ENCODE assay signal across 8 cellular contexts in genomic region chr1:1307261-1307907, GRCh38. TPM values are rescaled to one million over a fixed set of nuclear protein-coding genes. Genes with fewer than 3 reads are reported as not detected.
DNase-seq lines count a peak whose midpoint lies in the region; ATAC-seq and TF ChIP-seq lines count a peak whose summit lies in the region.

No MANE protein-coding gene starts in this region.

- under 1% methylated on average over 79 of the region's 79 CpGs for WGBS in liver
- WGBS in transverse colon (ENCODE audit: low coverage in 1 of 2), 2 donors = 4% methylated on average over 9 of the region's 79 CpGs; no CpG with 5 or more reads in 1 of the 2 donors

- peak; percentile 16 for ATAC-seq in GM19324 (IDR thresholded peaks at IDR 0.05; ENCODE audit: low FRiP score, unreplicated experiment)

- peak overlapping the region; percentile 72 for H3K4me3 ChIP-seq in AG04450 (ENCODE audit: low read depth, low read length)
- peak overlapping the region; percentile 89 for H3K4me3 ChIP-seq in HUES6 (ENCODE audit: low read depth, low read length)
- peak overlapping the region; percentile 78 to 86 (median 80) for H3K4me3 ChIP-seq in breast epithelium
- H3K4me3 ChIP-seq in liver (ENCODE audit: low read depth in 1 of 3, low read length in 3 of 3) = peak overlapping the region; percentile 76 to 86 (median 77)
- H3K4me3 ChIP-seq in transverse colon = peak overlapping the region; percentile 67 to 95 (median 78)

- peak overlapping the region; percentile 21 for H3K27ac ChIP-seq in AG04450 (ENCODE audit: low read depth, low read length)
- no peak overlapping the region; the same call in 1 of the 2 replicates for H3K27ac ChIP-seq in HUES6 (ENCODE audit: low read depth, low read length)
- H3K27ac ChIP-seq in breast epithelium = peak overlapping the region; percentile 90 to 93
- peak overlapping the region; percentile 57 to 95 for H3K27ac ChIP-seq in liver (ENCODE audit: low read depth in 1 of 2, low read length in 2 of 2)
- peak overlapping the region; percentile 92 to 97 (median 96) for H3K27ac ChIP-seq in transverse colon

- H3K27me3 ChIP-seq in AG04450 (ENCODE audit: control insufficient read depth, insufficient read depth, low read length) (no peaks in the 10 kb centered on the region), HUES6 (ENCODE audit: control insufficient read depth, insufficient read depth, low read length) (no peaks in the 10 kb centered on the region; the same call in 1 of the 2 replicates), breast epithelium (no peaks in the 10 kb centered on the region), liver (ENCODE audit: control insufficient read depth in 4 of 4, insufficient read depth in 4 of 4, low read length in 3 of 4) (no peaks in the 10 kb centered on the region), transverse colon (no peaks in the 10 kb centered on the region)

- TF ChIP-seq CTCF in AG04450 (IDR thresholded peaks at IDR 0.05; ENCODE audit: low read depth, low read length) (no peak), breast epithelium (IDR thresholded peaks at IDR 0.05) (no peak), liver (IDR thresholded peaks at IDR 0.05; ENCODE audit: low read depth, low read length, missing input control) (no peak), transverse colon (IDR thresholded peaks at IDR 0.05) (no peak)

- TF ChIP-seq EP300 in transverse colon (IDR thresholded peaks at IDR 0.05; ENCODE audit: low read depth) = no peak

- H3K4me1 ChIP-seq in HUES6 (ENCODE audit: control insufficient read depth, insufficient read depth, low read length) (peaks cover 49% of the 10 kb centered on the region), breast epithelium (peaks cover 25 to 34% of the 10 kb centered on the region in 2 donors), liver (ENCODE audit: control insufficient read depth in 4 of 4, insufficient read depth in 4 of 4, low read length in 3 of 4) (peaks cover 18 to 44% (median 34%) of the 10 kb centered on the region in 4 donors), transverse colon (peaks cover 32 to 57% (median 50%) of the 10 kb centered on the region in 4 donors)

- CTCF ChIA-PET in AG04450 (lab: Charles Lee) = no interaction called here

- TF ChIP-seq RAD21 in liver (IDR thresholded peaks at IDR 0.05) = no peak

- in situ Hi-C loops in transverse colon (cut with MboI; ENCODE audit: low pct_ligation_motif_present in 1 of 4, low pct_unique_long_range_greater_than_20kb in 1 of 4, low sequenced_read_pairs in 3 of 4) = no loop called here

- no peak for TF ChIP-seq POLR2A in breast epithelium (IDR thresholded peaks at IDR 0.05)
- TF ChIP-seq POLR2A in transverse colon (IDR thresholded peaks at IDR 0.05) = no peak

- H3K9me3 ChIP-seq in AG04450 (ENCODE audit: control insufficient read depth, insufficient read depth, low read length) = no peaks in the 10 kb centered on the region; the same call in 1 of the 2 replicates
- no peaks in the 10 kb centered on the region for H3K9me3 ChIP-seq in HUES6 (ENCODE audit: control insufficient read depth, insufficient read depth, low read depth, low read length)
- no peaks in the 10 kb centered on the region for H3K9me3 ChIP-seq in breast epithelium
- H3K9me3 ChIP-seq in liver (ENCODE audit: control insufficient read depth in 4 of 4, low read length in 3 of 4) = no peaks in the 10 kb centered on the region
- H3K9me3 ChIP-seq in transverse colon = no peaks in the 10 kb centered on the region

- H3K9ac ChIP-seq in HUES6 (ENCODE audit: low read length) (peak overlapping the region; percentile 85), liver (ENCODE audit: low read depth in 1 of 2, low read length in 2 of 2) (no peak overlapping the region)

- intact Hi-C loops in breast epithelium (cut with DNase I; ENCODE audit: low total_unique reads) = no loop called here
- intact Hi-C loops in transverse colon (cut with DNase I; ENCODE audit: low total_unique reads) = no loop called here

- POLR2A ChIA-PET in AG04450 (lab: Yijun Ruan, JAX) = no interaction called here

- DNase-seq in AG04450 (ENCODE audit: low read depth, low spot score) = no peak
- DNase-seq in breast epithelium (ENCODE audit: low spot score in 2 of 2) = no peak
- DNase-seq in transverse colon = peak; percentile 54
- DNase-seq in GM19240 (ENCODE audit: insufficient read length, low spot score) = no peak
- no peak for DNase-seq in DMS153 (lab: John Stamatoyannopoulos, UW)

- H3K36me3 ChIP-seq in HUES6 (ENCODE audit: control insufficient read depth, insufficient read depth, low read length) = peaks cover 26% of the 10 kb centered on the region
- no peaks in the 10 kb centered on the region for H3K36me3 ChIP-seq in breast epithelium
- peaks cover 0 to 12% (median 3%) of the 10 kb centered on the region in 4 donors for H3K36me3 ChIP-seq in liver (ENCODE audit: control insufficient read depth in 4 of 4, insufficient read depth in 3 of 4, low read depth in 1 of 4, low read length in 3 of 4)
- peaks cover 0 to 3% (median under 1%) of the 10 kb centered on the region in 4 donors for H3K36me3 ChIP-seq in transverse colon

TF ChIP-seq in liver, 16 proteins besides CTCF, POLR2A, EP300 and RAD21:
- no peak for TF ChIP-seq SP1 (IDR thresholded peaks at IDR 0.05)
- no peak for TF ChIP-seq TAF1 (conservative IDR thresholded peaks at IDR 0.05)
- TF ChIP-seq JUND (IDR thresholded peaks at IDR 0.05) = no peak
- TF ChIP-seq NR2F2 (IDR thresholded peaks at IDR 0.05) = no peak
- no peak for TF ChIP-seq FOXA2 (IDR thresholded peaks at IDR 0.05)
- TF ChIP-seq ATF3 (IDR thresholded peaks at IDR 0.05) = no peak
- TF ChIP-seq HNF4G (IDR thresholded peaks at IDR 0.05) = no peak
- TF ChIP-seq REST (IDR thresholded peaks at IDR 0.05) = no peak
- TF ChIP-seq HNF4A (conservative IDR thresholded peaks at IDR 0.05) = no peak
- TF ChIP-seq EGR1 (IDR thresholded peaks at IDR 0.05; ENCODE audit: low read depth in 2 of 2) = no peak

RNA-seq across cellular contexts. Expression of gene ACAP3, which starts 0.3 kb away (rescaled TPM):
- 17.5 and 24.8 TPM in 2 replicates for polyA plus RNA-seq in AG04450 (2011; rRNA removed)
- polyA minus RNA-seq in AG04450 (2011; rRNA and poly(A)+ RNA removed) = 16.3 and 24.9 TPM in 2 replicates
- total RNA-seq in breast epithelium = 10 to 100 TPM; 19.7 to 33.4 (median 26.9) TPM
- total RNA-seq in liver = 10 to 100 TPM; 17.9 to 24.8 TPM
- polyA plus RNA-seq in liver = 10 to 100 TPM in 1 of 2 donors, 1 to 10 TPM in 1; 2.7 to 12.0 TPM
- 100 to 1,000 TPM in 2 of 4 donors, 10 to 100 TPM in 2; 52.4 to 190 (median 99.5) TPM for total RNA-seq in transverse colon

RNA-seq across cellular contexts. Expression of gene PUSL1, which starts 1.0 kb away (rescaled TPM):
- 9.6 and 15.6 TPM in 2 replicates for polyA plus RNA-seq in AG04450 (2011; rRNA removed)
- 4.9 and 6.8 TPM in 2 replicates for polyA minus RNA-seq in AG04450 (2011; rRNA and poly(A)+ RNA removed)
- total RNA-seq in breast epithelium = 10 to 100 TPM; 16.0 to 27.5 (median 22.0) TPM
- 10 to 100 TPM in 1 of 2 donors, 1 to 10 TPM in 1; 9.3 to 11.2 TPM for total RNA-seq in liver
- polyA plus RNA-seq in liver = 10 to 100 TPM in 1 of 2 donors, 1 to 10 TPM in 1; 9.5 to 14.9 TPM
- total RNA-seq in transverse colon = 10 to 100 TPM in 3 of 4 donors, 1 to 10 TPM in 1; 7.0 to 35.9 (median 20.5) TPM

RNA-seq across cellular contexts. Expression of gene INTS11, which starts 17.1 kb away (rescaled TPM):
- polyA plus RNA-seq in AG04450 (2011; rRNA removed) (52.8 and 69.5 TPM in 2 replicates), liver (10 to 100 TPM; 26.3 to 38.3 TPM)
- polyA minus RNA-seq in AG04450 (2011; rRNA and poly(A)+ RNA removed) = 103 and 131 TPM in 2 replicates
- total RNA-seq in breast epithelium (100 to 1,000 TPM in 2 of 3 donors, 10 to 100 TPM in 1; 68.6 to 125 (median 119) TPM), liver (10 to 100 TPM; 30.7 to 40.5 TPM), transverse colon (100 to 1,000 TPM; 118 to 424 (median 140) TPM)

RNA-seq across cellular contexts. Expression of gene CPTP, which starts 17.2 kb away (rescaled TPM):
- 7.1 and 9.5 TPM in 2 replicates for polyA plus RNA-seq in AG04450 (2011; rRNA removed)
- polyA minus RNA-seq in AG04450 (2011; rRNA and poly(A)+ RNA removed) = 5.0 and 6.2 TPM in 2 replicates
- 10 to 100 TPM in 2 of 3 donors, 1 to 10 TPM in 1; 9.0 to 16.4 (median 13.4) TPM for total RNA-seq in breast epithelium
- 10 to 100 TPM in 1 of 2 donors, 1 to 10 TPM in 1; 7.9 to 14.6 TPM for total RNA-seq in liver
- polyA plus RNA-seq in liver = 10 to 100 TPM; 30.4 to 45.1 TPM
- total RNA-seq in transverse colon = 100 to 1,000 TPM in 1 of 4 donors, 10 to 100 TPM in 3; 48.0 to 134 (median 77.7) TPM

RNA-seq across cellular contexts. Expression of gene TAS1R3, which starts 23.7 kb away (rescaled TPM):
- polyA plus RNA-seq in AG04450 (2011; rRNA removed) = 0.10 and 0.11 TPM in 2 replicates
- polyA minus RNA-seq in AG04450 (2011; rRNA and poly(A)+ RNA removed) = 0.04 and 0.09 TPM in 2 replicates
- under 1 TPM in 2 of 3 donors, not detected in 1; 0.16 to 0.33 TPM for total RNA-seq in breast epithelium
- total RNA-seq in liver = under 1 TPM; 0.19 to 0.33 TPM
- polyA plus RNA-seq in liver = under 1 TPM in 1 of 2 donors, not detected in 1; 0.36 TPM
- 1 to 10 TPM in 2 of 4 donors, under 1 TPM in 1, not detected in 1; 0.40 to 2.0 (median 1.9) TPM for total RNA-seq in transverse colon
